ENCODE assay signal across 30 cellular contexts in the genomic region with DNA sequence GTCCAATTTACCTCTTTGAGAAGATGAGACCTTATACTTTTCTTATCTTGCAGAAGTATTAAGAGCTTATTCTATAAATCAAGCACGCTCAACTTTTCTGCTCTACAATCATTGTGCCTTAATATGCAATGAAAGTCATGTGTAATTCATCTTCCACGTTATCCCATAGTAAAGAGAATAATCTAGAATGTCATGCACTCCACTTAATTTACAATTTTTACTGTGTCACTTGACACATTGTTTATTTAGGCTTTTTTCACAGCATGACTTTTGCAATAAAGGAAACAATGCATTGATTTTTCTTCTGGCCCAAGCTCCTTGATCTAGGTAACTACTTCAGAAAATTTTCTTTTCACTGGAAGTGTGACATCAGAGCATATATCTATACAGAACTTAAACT.
"Had no signal": no experiment of that assay in that cellular context is flagged by ENCODE, and none has a peak within 500 bp of the region (broad histone marks: within the 10 kb centered on the region; RNA-seq: fewer than 3 reads in every experiment).

No MANE protein-coding gene starts in this region.

- H3K27me3 ChIP-seq: brain microvascular endothelial cell, esophagus muscularis mucosa, gastroesophageal sphincter, hepatocyte had no signal

- FAIRE-seq: astrocyte, bronchial epithelial cell had no signal

- H3K4me1 ChIP-seq: esophagus muscularis mucosa, foreskin keratinocyte, gastroesophageal sphincter, heart right ventricle had no signal

- H3K79me2 ChIP-seq: hepatocyte had no signal

- H3K36me3 ChIP-seq: brain microvascular endothelial cell, esophagus muscularis mucosa, gastroesophageal sphincter, heart right ventricle, WERI-Rb-1 had no signal

- H3K27ac ChIP-seq: brain microvascular endothelial cell, esophagus muscularis mucosa, foreskin keratinocyte, gastroesophageal sphincter, heart right ventricle, hepatocyte, WERI-Rb-1 had no signal

- DNase-seq: activated B cell treated with CpG ODN at 0.5 μM for 24 hours; activated CD4-positive, alpha-beta T cell treated with anti-CD3 and anti-CD28 coated beads for 48 hours; activated CD4-positive, alpha-beta T cell treated with anti-CD3 and anti-CD28 coated beads, Interleukin-2, amount 50 U/mL, for 1 hour; activated CD4-positive, alpha-beta T cell treated with anti-CD3 and anti-CD28 coated beads, Interleukin-2, amount 50 U/mL, for 48 hours; activated CD8-positive, alpha-beta memory T cell treated with anti-CD3 and anti-CD28 coated beads for 24 hours; activated CD8-positive, alpha-beta T cell treated with anti-CD3 and anti-CD28 coated beads for 36 hours; activated effector memory CD4-positive, alpha-beta T cell treated with Interleukin-2 at 50 U/mL for 16 hours; activated gamma-delta T cell treated with Interleukin-2 at 50 U/mL for 16 hours; activated naive CD4-positive, alpha-beta T cell treated with anti-CD3 and anti-CD28 coated beads, Interleukin-2, amount 50 U/mL, for 16 hours; activated naive CD4-positive, alpha-beta T cell treated with Interleukin-2 at 50 U/mL for 16 hours; activated T-cell treated with anti-CD3 and anti-CD28 coated beads, Interleukin-2, amount 50 U/mL, for 4 hours; amniotic stem cell; anterior cingulate cortex; brain microvascular endothelial cell; cortex of kidney; dermis blood vessel endothelial cell; effector CD4-positive, alpha-beta T cell; effector memory CD8-positive, alpha-beta T cell; erythroblast; foreskin keratinocyte; heart right ventricle; T1000; WERI-Rb-1 had no signal

- H3K4me2 ChIP-seq: hepatocyte had no signal

- ATAC-seq: activated CD4-positive, CD25-positive, alpha-beta regulatory T cell treated with anti-CD3 and anti-CD28 coated beads, Interleukin-2, amount 50 U/mL, for 24 hours; activated CD8-positive, alpha-beta T cell treated with anti-CD3 and anti-CD28 coated beads for 36 hours; activated T-cell treated with anti-CD3 and anti-CD28 coated beads, Interleukin-2, amount 50 U/mL, for 4 hours; activated T-helper 17 cell treated with anti-CD3 and anti-CD28 coated beads, Interleukin-2, amount 50 U/mL, for 72 hours; effector memory CD8-positive, alpha-beta T cell; foreskin keratinocyte; gastroesophageal sphincter; heart right ventricle had no signal

- H2AFZ ChIP-seq: hepatocyte had no signal

- H3K4me3 ChIP-seq: esophagus muscularis mucosa, gastroesophageal sphincter, heart right ventricle, hepatocyte had no signal
